23 cellular contexts compared by ENCODE assay signal in genomic region chr10:106147050-106147449, GRCh38.
DNase-seq lines count a peak whose midpoint lies in the region; ATAC-seq and TF ChIP-seq lines count a peak whose summit lies in the region.
"Had no signal": no experiment of that assay in that cellular context is flagged by ENCODE, and none has a peak within 500 bp of the region (broad histone marks: within the 10 kb centered on the region; RNA-seq: fewer than 3 reads in every experiment).

No MANE protein-coding gene starts in this region.

- H3K4me1 Mint-ChIP-seq in endodermal cell: peaks cover 36% of the 10 kb centered on the region
- no peaks in the 10 kb centered on the region for H3K4me1 Mint-ChIP-seq in CD8-positive, alpha-beta T cell (ENCODE audit: low read depth)
- H3K4me1 Mint-ChIP-seq: B cell had no signal

- CTCF ChIA-PET in CD8-positive, alpha-beta T cell (lab: Charles Lee): no interaction called here

- H3K9me3 Mint-ChIP-seq in endodermal cell: no peaks in the 10 kb centered on the region
- H3K9me3 Mint-ChIP-seq in CD8-positive, alpha-beta T cell: peaks cover 8% of the 10 kb centered on the region

- POLR2A ChIA-PET in CD8-positive, alpha-beta T cell (lab: Charles Lee): no interaction called here

- H3K4me1 ChIP-seq in endodermal cell (ENCODE audit: control insufficient read depth, insufficient read depth, low read length) (peaks cover 16% of the 10 kb centered on the region), neuron (ENCODE audit: insufficient read depth, low read length) (peaks cover 31% of the 10 kb centered on the region)
- H3K4me1 ChIP-seq in CD8-positive, alpha-beta T cell (ENCODE audit: insufficient read depth, low read length): no peaks in the 10 kb centered on the region
- H3K4me1 ChIP-seq: Caco-2, HAP-1 had no signal

- WGBS in endodermal cell (ENCODE audit: insufficient coverage in 1 of 2, insufficient read length in 1 of 2), 2 experiments: 12% methylated on average over 2 of the region's 2 CpGs; no CpG with 5 or more reads in 1 of the 2 experiments

- peaks cover 5% of the 10 kb centered on the region for H3K9me3 ChIP-seq in endodermal cell (ENCODE audit: control insufficient read depth, low read length)
- no peaks in the 10 kb centered on the region for H3K9me3 ChIP-seq in neuron (ENCODE audit: low read length)
- no peaks in the 10 kb centered on the region for H3K9me3 ChIP-seq in CD8-positive, alpha-beta T cell (ENCODE audit: low read length)
- H3K9me3 ChIP-seq: Caco-2, HAP-1 had no signal

- H3K27me3 ChIP-seq in endodermal cell (ENCODE audit: control insufficient read depth, insufficient read depth, low read length, poor library complexity, severe bottlenecking) (no peaks in the 10 kb centered on the region), neuron (ENCODE audit: insufficient read depth, low read length) (no peaks in the 10 kb centered on the region)
- H3K27me3 ChIP-seq in CD8-positive, alpha-beta T cell (ENCODE audit: insufficient read depth, low read length): no peaks in the 10 kb centered on the region

- H3K27ac ChIP-seq in endodermal cell (ENCODE audit: low read depth, low read length): peak overlapping the region; percentile 88
- H3K27ac ChIP-seq in CD8-positive, alpha-beta T cell (ENCODE audit: low read depth, low read length): no peak overlapping the region
- H3K27ac ChIP-seq: SK-N-MC had no signal

- no peak overlapping the region for H3K9ac ChIP-seq in endodermal cell (ENCODE audit: extremely low read depth, low read length, poor library complexity, severe bottlenecking)

- ATAC-seq in GM21390 (IDR thresholded peaks at IDR 0.05; ENCODE audit: unreplicated experiment): no peak
- no peak for ATAC-seq in HG02610 (IDR thresholded peaks at IDR 0.05; ENCODE audit: unreplicated experiment)
- ATAC-seq in CD8-positive, alpha-beta T cell: no peak
- ATAC-seq: K562 had no signal

- H3K36me3 ChIP-seq in endodermal cell (ENCODE audit: control insufficient read depth, insufficient read depth, low read length) (no peaks in the 10 kb centered on the region), neuron (ENCODE audit: insufficient read depth, low read length) (no peaks in the 10 kb centered on the region)
- H3K36me3 ChIP-seq in CD8-positive, alpha-beta T cell (ENCODE audit: insufficient read depth, low read length): no peaks in the 10 kb centered on the region
- H3K36me3 ChIP-seq: HAP-1 had no signal

- H3K36me3 Mint-ChIP-seq in endodermal cell (ENCODE audit: low read depth): no peaks in the 10 kb centered on the region
- no peaks in the 10 kb centered on the region for H3K36me3 Mint-ChIP-seq in CD8-positive, alpha-beta T cell

- H3K27me3 Mint-ChIP-seq in endodermal cell (ENCODE audit: insufficient read depth): no peaks in the 10 kb centered on the region
- H3K27me3 Mint-ChIP-seq in CD8-positive, alpha-beta T cell (ENCODE audit: low read depth): no peaks in the 10 kb centered on the region
- H3K27me3 Mint-ChIP-seq: B cell had no signal

- DNase-seq in COR-L47 (lab: John Stamatoyannopoulos, UW): peak; percentile 2
- DNase-seq in NCI-H748 treated with DMSO at 0.1 percent for 48 hours (lab: John Stamatoyannopoulos, UW): peak; percentile 39
- no peak for DNase-seq in endodermal cell
- no peak for DNase-seq in NCI-H2029 (lab: John Stamatoyannopoulos, UW)
- no peak for DNase-seq in CD8-positive, alpha-beta T cell
- DNase-seq: 8988T, Caco-2, DMS153, GDM1, NCI-H1105 treated with DMSO at 0.1 percent for 48 hours, NCI-H187 treated with DMSO at 0.1 percent for 48 hours, NCI-H2171 treated with DMSO at 0.1 percent for 48 hours, NCI-H446, NCI-H526 treated with DMSO at 0.1 percent for 48 hours, OCI-M1, Right ventricle myocardium superior had no signal

- no peak for TF ChIP-seq CTCF in endodermal cell (conservative IDR thresholded peaks at IDR 0.05)
- no peak for TF ChIP-seq CTCF in CD8-positive, alpha-beta T cell (IDR thresholded peaks at IDR 0.05)

- intact Hi-C loops in CD8-positive, alpha-beta T cell (cut with DNase I, micrococcal nuclease): no loop called here

- no peak overlapping the region for H3K4me3 Mint-ChIP-seq in endodermal cell
- H3K4me3 Mint-ChIP-seq in CD8-positive, alpha-beta T cell: no peak overlapping the region
- H3K4me3 Mint-ChIP-seq: B cell had no signal

- no peak overlapping the region for H3K27ac Mint-ChIP-seq in endodermal cell
- H3K27ac Mint-ChIP-seq in CD8-positive, alpha-beta T cell: no peak overlapping the region
- H3K27ac Mint-ChIP-seq: B cell had no signal

- peak overlapping the region; percentile 54 for H3K4me3 ChIP-seq in endodermal cell (ENCODE audit: low read length)
- H3K4me3 ChIP-seq in neuron (ENCODE audit: low read length): no peak overlapping the region
- H3K4me3 ChIP-seq in CD8-positive, alpha-beta T cell (ENCODE audit: low read depth, low read length): no peak overlapping the region
- H3K4me3 ChIP-seq: HAP-1, K562, SK-N-MC had no signal

- peak overlapping the region; percentile 32 for H2AFZ ChIP-seq in neuron (ENCODE audit: low read depth, low read length)

Comparison
In these comparisons a context has a peak if more than half of its experiments do, and no peak if none do; other contexts are left out.
1. DNase-seq: peak in COR-L47 (single experiment) and NCI-H748 treated with DMSO at 0.1 percent for 48 hours (single experiment); none in endodermal cell (single experiment), NCI-H2029 (single experiment) and CD8-positive, alpha-beta T cell (0 of 7).